In the genomic region with DNA sequence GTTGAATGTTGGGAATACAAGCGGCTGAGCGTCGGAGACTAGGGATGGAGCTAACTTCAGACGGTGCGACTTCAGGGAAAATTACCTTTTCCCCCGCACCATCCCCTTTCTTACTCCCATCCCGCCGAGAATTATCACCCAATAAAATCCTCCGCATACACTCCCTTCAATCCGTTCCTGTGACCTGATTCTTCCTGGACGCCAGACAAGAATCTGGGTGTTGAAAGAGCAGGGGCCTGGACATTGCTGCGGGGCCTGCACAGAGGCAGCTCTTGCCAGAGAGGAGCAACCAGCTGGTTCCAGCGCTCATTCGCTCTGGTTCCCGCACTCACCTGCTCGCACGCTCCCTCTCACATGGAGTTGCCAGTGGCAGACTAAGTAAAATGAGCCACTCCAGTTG, we compare ENCODE assay signal across 1 cellular context.
TF ChIP-seq lines count a peak whose summit lies in the region.

No MANE protein-coding gene starts in this region.

TF ChIP-seq in IMR-90, 13 proteins besides CTCF, POLR2A, EP300 and RAD21:
- TF ChIP-seq RFX5 (IDR thresholded peaks at IDR 0.05; ENCODE audit: low read depth, low read length): no peak
